20 cellular contexts compared by ENCODE assay signal in genomic region chr2:52387937-52388590, GRCh38.
DNase-seq lines count a peak whose midpoint lies in the region; ATAC-seq, FAIRE-seq and TF ChIP-seq lines count a peak whose summit lies in the region.
"Had no signal": no experiment of that assay in that cellular context is flagged by ENCODE, and none has a peak within 500 bp of the region (broad histone marks: within the 10 kb centered on the region; RNA-seq: fewer than 3 reads in every experiment).

No MANE protein-coding gene starts in this region.

- peak; percentile 27 for DNase-seq in ELF-1 (ENCODE audit: low read depth, low spot score)
- no peak for DNase-seq in GM23338 (ENCODE audit: low spot score)
- DNase-seq in H1 (ENCODE audit: low read depth in 1 of 2, low spot score in 2 of 2) = no peak
- peak; percentile 70 for DNase-seq in mesendoderm
- DNase-seq in middle frontal gyrus (ENCODE audit: extremely low spot score, low spot score) = no peak
- DNase-seq: ACHN; BE2C; C1 segment of cervical spinal cord; Caco-2; CD4-positive, alpha-beta T cell; DMS79 treated with DMSO at 0.1 percent for 48 hours; HCEC 1CT had no signal

- no peak overlapping the region for H3K27ac ChIP-seq in GM23338 (ENCODE audit: low read depth)
- no peak overlapping the region for H3K27ac ChIP-seq in H1 (ENCODE audit: low read depth, low read length)
- no peak overlapping the region for H3K27ac ChIP-seq in mesendoderm (ENCODE audit: low read depth, low read length)
- H3K27ac ChIP-seq: HL-60 had no signal

- H3K4me1 ChIP-seq in GM23338 (ENCODE audit: insufficient read depth) (0 out of 2 replicates have a peak, but pooled peaks cover 4% of the 10 kb centered on the region), H1 (replicated peaks in 1 of 4; ENCODE audit: control insufficient read depth in 3 of 4, insufficient read depth in 4 of 4, low read length in 3 of 4) (peaks cover 0 to 3% (median 0%) of the 10 kb centered on the region in 4 experiments; a peak in 2 of 7 replicates), mesendoderm (ENCODE audit: control insufficient read depth, low read depth, low read length) (peaks cover 2% of the 10 kb centered on the region)
- H3K4me1 ChIP-seq: Caco-2 had no signal

- no peaks in the 10 kb centered on the region for H3K9me3 Mint-ChIP-seq in GM23338

- no peak for FAIRE-seq in H1 (lab: Jason Lieb, UNC)
- FAIRE-seq: A204.1, D721Med, GM12878, H54, K562 had no signal

- H2BK20ac ChIP-seq in H1 (ENCODE audit: low read length) = no peak overlapping the region

- no peak overlapping the region for H2BK15ac ChIP-seq in H1 (ENCODE audit: low read length)
- H2BK15ac ChIP-seq in mesendoderm (replicated peaks; ENCODE audit: low read depth) = no peak overlapping the region

- TF ChIP-seq EP300 in H1 (IDR thresholded peaks at IDR 0.05; ENCODE audit: borderline replicate concordance in 1 of 2, low read depth in 2 of 2, low read length in 2 of 2) = no peak

- TF ChIP-seq CTCF in GM23338 (conservative IDR thresholded peaks at IDR 0.05; ENCODE audit: low read depth in 2 of 2) (no peak), H1 (IDR thresholded peaks at IDR 0.05; ENCODE audit: control extremely low read depth in 1 of 3, insufficient read depth in 1 of 3, low read depth in 1 of 3, low read length in 3 of 3) (no peak)

- no peaks in the 10 kb centered on the region for H3K9me2 ChIP-seq in GM23338 (ENCODE audit: insufficient read depth)

- no peak overlapping the region for H4K91ac ChIP-seq in H1 (replicated peaks; ENCODE audit: insufficient read length, low read length)

- no peak overlapping the region for H3K14ac ChIP-seq in H1 (ENCODE audit: insufficient read length)

- H3K9ac ChIP-seq in H1 (replicated peaks in 1 of 4; ENCODE audit: extremely low read depth in 1 of 4, low read depth in 3 of 4, low read length in 3 of 4) (no peak overlapping the region), mesendoderm (ENCODE audit: low read length) (no peak overlapping the region)

- no peak overlapping the region for H3K4me3 ChIP-seq in GM23338
- H3K4me3 ChIP-seq in H1 (ENCODE audit: extremely low read depth in 1 of 4, insufficient read depth in 2 of 4, low read depth in 3 of 4, low read length in 4 of 4) = no peak overlapping the region
- H3K4me3 ChIP-seq in mesendoderm (ENCODE audit: low read length) = no peak overlapping the region
- H3K4me3 ChIP-seq: GM12878, K562 had no signal

- H3K79me1 ChIP-seq in H1 (ENCODE audit: low read depth, low read length) (no peaks in the 10 kb centered on the region; the same call in 1 of the 2 replicates), mesendoderm (ENCODE audit: low read length) (no peaks in the 10 kb centered on the region)

- no peak overlapping the region for H2BK12ac ChIP-seq in H1 (ENCODE audit: low read depth, low read length)

- no peak for TF ChIP-seq POLR2A in H1 (IDR thresholded peaks at IDR 0.05; ENCODE audit: control extremely low read depth in 1 of 2, low read depth in 2 of 2, low read length in 2 of 2)

- no peak overlapping the region for H3K4me2 ChIP-seq in GM23338
- no peak overlapping the region for H3K4me2 ChIP-seq in H1 (ENCODE audit: insufficient read depth in 1 of 2, low read depth in 2 of 2, low read length in 2 of 2)
- no peak overlapping the region for H3K4me2 ChIP-seq in mesendoderm (ENCODE audit: low read length)

- no peaks in the 10 kb centered on the region for H3F3A ChIP-seq in GM23338 (replicated peaks; ENCODE audit: low read depth)

- no peaks in the 10 kb centered on the region for H3K9me3 ChIP-seq in H1 (ENCODE audit: insufficient read depth in 2 of 2, low read depth in 1 of 2, low read length in 1 of 2)
- H3K9me3 ChIP-seq: BE2C, Caco-2 had no signal

- POLR2A ChIA-PET in H1 (lab: Charles Lee; ENCODE audit: partially characterized antibody) = no interaction called here

- ATAC-seq in GM23338 = peak; percentile 52
- ATAC-seq in GM19328 (IDR thresholded peaks at IDR 0.05; ENCODE audit: unreplicated experiment) = no peak
- no peak for ATAC-seq in HG03175 (IDR thresholded peaks at IDR 0.05; ENCODE audit: unreplicated experiment)
- ATAC-seq: GM12878, K562 had no signal

- no peaks in the 10 kb centered on the region for H3K36me3 Mint-ChIP-seq in GM23338 (ENCODE audit: low read depth)

- no peak overlapping the region for H3K27ac Mint-ChIP-seq in GM23338
- H3K27ac Mint-ChIP-seq: CD4-positive, alpha-beta T cell had no signal

- no peaks in the 10 kb centered on the region for H3K79me2 ChIP-seq in GM23338 (replicated peaks; ENCODE audit: insufficient read depth)
- no peaks in the 10 kb centered on the region for H3K79me2 ChIP-seq in H1 (ENCODE audit: control insufficient read depth in 1 of 2, insufficient read depth in 2 of 2, low read length in 2 of 2)
- no peaks in the 10 kb centered on the region for H3K79me2 ChIP-seq in mesendoderm (ENCODE audit: control insufficient read depth, insufficient read depth, low read length)

- H3K23me2 ChIP-seq in H1 (ENCODE audit: low read depth, low read length) = no peaks in the 10 kb centered on the region

- H2BK5ac ChIP-seq in H1 (ENCODE audit: low read depth, low read length) = no peak overlapping the region; the same call in 1 of the 2 replicates
- no peak overlapping the region for H2BK5ac ChIP-seq in mesendoderm (ENCODE audit: low read length)

- H3K56ac ChIP-seq in H1 (replicated peaks; ENCODE audit: insufficient read length, low read depth, low read length) = no peak overlapping the region
- H3K56ac ChIP-seq in mesendoderm (ENCODE audit: low read length) = no peak overlapping the region

- H2AFZ ChIP-seq in GM23338 (no peak overlapping the region; the same call in 1 of the 2 replicates), H1 (ENCODE audit: low read length) (0 out of 2 replicates have a peak overlapping the region, but pooled peaks have one; percentile 57)

- no peak overlapping the region for H3K4ac ChIP-seq in H1 (replicated peaks; ENCODE audit: insufficient read length, low read depth, low read length)
- no peak overlapping the region for H3K4ac ChIP-seq in mesendoderm (ENCODE audit: low read depth, low read length)

- no peak for TF ChIP-seq RAD21 in H1 (IDR thresholded peaks at IDR 0.05 in 1 of 2, conservative IDR thresholded peaks at IDR 0.05 in 1 of 2; ENCODE audit: low read depth in 2 of 2, low read length in 2 of 2)

- no peaks in the 10 kb centered on the region for H3K27me3 Mint-ChIP-seq in GM23338 (ENCODE audit: insufficient read depth, low read depth, poor library complexity)
- H3K27me3 Mint-ChIP-seq: CD4-positive, alpha-beta T cell had no signal

- H2BK120ac ChIP-seq in H1 (replicated peaks; ENCODE audit: low read depth, low read length) (no peak overlapping the region), mesendoderm (ENCODE audit: low read depth, low read length) (no peak overlapping the region)

- 93% methylated on average over 5 of the region's 5 CpGs; no CpG with 5 or more reads in 1 of the 2 experiments for WGBS in H1 (ENCODE audit: extremely low coverage in 1 of 2, insufficient coverage in 1 of 2, insufficient read length in 1 of 2, insufficient replicate concordance in 2 of 2, low coverage in 1 of 2, low lambda C conversion rate in 2 of 2, missing lambda C conversion rate in 1 of 2), 2 experiments
- no CpG with 5 or more reads among the region's 5 CpGs for WGBS in mesendoderm (ENCODE audit: extremely low coverage, insufficient coverage, low lambda C conversion rate)

- H4K20me1 ChIP-seq in GM23338 (replicated peaks; ENCODE audit: insufficient read depth) = no peaks in the 10 kb centered on the region
- no peaks in the 10 kb centered on the region for H4K20me1 ChIP-seq in H1 (replicated peaks in 1 of 2; ENCODE audit: control insufficient read depth in 1 of 2, insufficient read depth in 2 of 2, low read length in 2 of 2)

- no peak overlapping the region for H2AK5ac ChIP-seq in H1 (ENCODE audit: low read depth, low read length)
- no peak overlapping the region for H2AK5ac ChIP-seq in mesendoderm (ENCODE audit: low read length)

- H3K4me3 Mint-ChIP-seq in GM23338 = no peak overlapping the region
- H3K4me3 Mint-ChIP-seq: CD4-positive, alpha-beta T cell had no signal

- H3K23ac ChIP-seq in H1 (ENCODE audit: insufficient read length) (no peak overlapping the region), mesendoderm (ENCODE audit: low read length) (no peak overlapping the region)

- H4K8ac ChIP-seq in H1 (ENCODE audit: extremely low read depth, insufficient read depth, low read length) (no peak overlapping the region), mesendoderm (ENCODE audit: low read depth, low read length) (peak overlapping the region; percentile 56)

- H4K5ac ChIP-seq in H1 (ENCODE audit: insufficient read length, low read depth, low read length) (no peak overlapping the region), mesendoderm (ENCODE audit: low read length) (no peak overlapping the region)

- CTCF ChIA-PET in H1 (lab: Charles Lee; ENCODE audit: partially characterized antibody) = interaction anchor here (1.1 kb wide), 1 partner anchor 14 kb away, joined by 3 read pairs; no protein-coding TSS in a partner anchor

- no peak overlapping the region for H3K18ac ChIP-seq in H1 (ENCODE audit: extremely low read depth, low read length)
- peak overlapping the region; percentile 28 for H3K18ac ChIP-seq in mesendoderm (ENCODE audit: low read length)

- H3K27me3 ChIP-seq in GM23338 (ENCODE audit: insufficient read depth) (no peaks in the 10 kb centered on the region), H1 (replicated peaks in 1 of 4; ENCODE audit: control insufficient read depth in 3 of 4, extremely low read depth in 1 of 4, insufficient read depth in 3 of 4, low read length in 3 of 4) (no peaks in the 10 kb centered on the region), mesendoderm (ENCODE audit: insufficient read depth, low read length, poor library complexity) (no peaks in the 10 kb centered on the region)
- H3K27me3 ChIP-seq: BE2C had no signal

- H3K4me1 Mint-ChIP-seq in GM23338 = peaks cover 11% of the 10 kb centered on the region; the same call in 2 of the 3 replicates

- H3K36me3 ChIP-seq in GM23338 (ENCODE audit: insufficient read depth) (no peaks in the 10 kb centered on the region), H1 (ENCODE audit: control insufficient read depth in 2 of 4, insufficient read depth in 4 of 4, low read length in 3 of 4) (no peaks in the 10 kb centered on the region), mesendoderm (ENCODE audit: control insufficient read depth, insufficient read depth, low read length) (no peaks in the 10 kb centered on the region)
- H3K36me3 ChIP-seq: BE2C had no signal

TF ChIP-seq in H1, 55 proteins besides CTCF, POLR2A, EP300 and RAD21:
- TF ChIP-seq TEAD4 (IDR thresholded peaks at IDR 0.05; ENCODE audit: low read depth, low read length) (0 out of 2 replicates have a peak, but pooled peaks have one; percentile 5), SUZ12 (IDR thresholded peaks at IDR 0.05; ENCODE audit: low read length) (no peak)

Comparison
In these comparisons a context has a peak if more than half of its experiments do, and no peak if none do; other contexts are left out.
1. DNase-seq: peak in ELF-1 (single experiment) and mesendoderm (single experiment); none in GM23338 (single experiment), H1 (0 of 2) and middle frontal gyrus (single experiment).